8 cellular contexts compared by ENCODE assay signal in genomic region chr4:76950052-76950845, GRCh38. TPM values are rescaled to one million over a fixed set of nuclear protein-coding genes. Genes with fewer than 3 reads are reported as not detected.
DNase-seq lines count a peak whose midpoint lies in the region; ATAC-seq and TF ChIP-seq lines count a peak whose summit lies in the region.

No MANE protein-coding gene starts in this region.

- H3K4me3 ChIP-seq in Peyer's patch (peak overlapping the region; percentile 64 to 77 (median 75)), neural progenitor cell (peak overlapping the region; percentile 96), thyroid gland (replicated peaks in 1 of 3) (peak overlapping the region; percentile 51 to 81 (median 63))

- peak overlapping the region; percentile 57 for H3K9ac ChIP-seq in neural progenitor cell

- H3K36me3 ChIP-seq in Peyer's patch (no peaks in the 10 kb centered on the region), neural progenitor cell (no peaks in the 10 kb centered on the region), thyroid gland (no peaks in the 10 kb centered on the region)

- TF ChIP-seq CTCF in Peyer's patch (IDR thresholded peaks at IDR 0.05), result no peak
- no peak for TF ChIP-seq CTCF in foreskin keratinocyte (conservative IDR thresholded peaks at IDR 0.05)
- peak; percentile 14 for TF ChIP-seq CTCF in neural progenitor cell (IDR thresholded peaks at IDR 0.05)
- TF ChIP-seq CTCF in thyroid gland (IDR thresholded peaks at IDR 0.05), result no peak

- H3K27me3 Mint-ChIP-seq in neural progenitor cell (ENCODE audit: insufficient read depth, low read depth), result peaks cover 5% of the 10 kb centered on the region

- H3K4me1 ChIP-seq in Peyer's patch (peaks cover 0 to 25% (median 0%) of the 10 kb centered on the region in 4 donors), foreskin keratinocyte (peaks cover 6% of the 10 kb centered on the region), neural progenitor cell (peaks cover 30% of the 10 kb centered on the region), thyroid gland (peaks cover 21 to 25% of the 10 kb centered on the region in 2 donors)

- peak overlapping the region; percentile 95 for H3K27ac Mint-ChIP-seq in neural progenitor cell

- H3K27ac ChIP-seq in Peyer's patch (peak overlapping the region; percentile 81 to 88 (median 85)), foreskin keratinocyte (peak overlapping the region; percentile 20), neural progenitor cell (peak overlapping the region; percentile 72), thyroid gland (peak overlapping the region; percentile 40 to 95 (median 91))

- H3K9me3 Mint-ChIP-seq in neural progenitor cell, result no peaks in the 10 kb centered on the region

- H3K9me3 ChIP-seq in Peyer's patch (no peaks in the 10 kb centered on the region), neural progenitor cell (ENCODE audit: low read depth) (no peaks in the 10 kb centered on the region), thyroid gland (no peaks in the 10 kb centered on the region)

- intact Hi-C loops in thyroid gland (cut with DNase I), result loop anchor here (5.0 kb wide), 1 partner anchor 42 kb away; no protein-coding TSS in a partner anchor

- peak overlapping the region; percentile 74 for H2AFZ ChIP-seq in neural progenitor cell (replicated peaks)

- no peaks in the 10 kb centered on the region for H3K27me3 ChIP-seq in Peyer's patch
- no peaks in the 10 kb centered on the region for H3K27me3 ChIP-seq in foreskin keratinocyte
- H3K27me3 ChIP-seq in neural progenitor cell, result peaks cover 6% of the 10 kb centered on the region
- no peaks in the 10 kb centered on the region for H3K27me3 ChIP-seq in thyroid gland

- H4K20me1 ChIP-seq in neural progenitor cell (ENCODE audit: low read depth), result peaks cover 51% of the 10 kb centered on the region

- peak; percentile 28 to 58 for TF ChIP-seq POLR2A in Peyer's patch (IDR thresholded peaks at IDR 0.05)
- TF ChIP-seq POLR2A in thyroid gland (IDR thresholded peaks at IDR 0.05), result no peak

- H3K4me1 Mint-ChIP-seq in neural progenitor cell, result peaks cover 39% of the 10 kb centered on the region

- DNase-seq in SKM-1 treated with dmso at 0.1 percent for 144 hours (lab: John Stamatoyannopoulos, UW; ENCODE audit: unreplicated experiment) (peak; percentile 41), SKM-1 (lab: John Stamatoyannopoulos, UW; ENCODE audit: unreplicated experiment) (no peak), Peyer's patch (peak; percentile 31 to 88 (median 87)), foreskin keratinocyte (peak; percentile 14 to 34), neural progenitor cell (ENCODE audit: low spot score) (peak; percentile 70), thyroid gland (peak; percentile 47 to 53)
- DNase-seq in activated effector memory CD4-positive, alpha-beta T cell treated with anti-CD3 and anti-CD28 coated beads, Interleukin-2, amount 50 U/mL, for 16 hours, result peak; percentile 83

- peak overlapping the region; percentile 93 for H3K4me2 ChIP-seq in neural progenitor cell

- H3F3A ChIP-seq in neural progenitor cell (ENCODE audit: low read depth), result peaks cover 32% of the 10 kb centered on the region

- peak overlapping the region; percentile 96 for H3K4me3 Mint-ChIP-seq in neural progenitor cell

- H3K79me2 ChIP-seq in neural progenitor cell (ENCODE audit: low read depth), result peaks cover 70% of the 10 kb centered on the region

- peaks cover 19% of the 10 kb centered on the region for H3K36me3 Mint-ChIP-seq in neural progenitor cell

- WGBS in thyroid gland, 2 donors, result 0 to 1% methylated on average over 35 to 46 of the region's 64 CpGs

- ATAC-seq in HG02973 (IDR thresholded peaks at IDR 0.05; ENCODE audit: unreplicated experiment) (peak; percentile 13), foreskin keratinocyte (peak; percentile 28)

RNA-seq across cellular contexts. Expression of gene SEPTIN11, which starts 0.7 kb away (rescaled TPM):
- total RNA-seq in Peyer's patch (100 to 1,000 TPM in 1 of 4 donors, 10 to 100 TPM in 3; 58.8 to 354 (median 80.0) TPM), foreskin keratinocyte (67.5 and 75.3 TPM in 2 replicates), neural progenitor cell (ENCODE audit: low replicate concordance) (124 and 183 TPM in 2 replicates), thyroid gland (100 to 1,000 TPM in 1 of 4 donors, 10 to 100 TPM in 3; 39.6 to 207 (median 69.1) TPM)
- polyA plus RNA-seq in foreskin keratinocyte, result 19.1 and 25.2 TPM in 2 replicates

RNA-seq across cellular contexts. Expression of gene SOWAHB, which starts 52.3 kb away (rescaled TPM):
- total RNA-seq in Peyer's patch (10 to 100 TPM; 11.6 to 30.8 (median 27.4) TPM), foreskin keratinocyte (0.03 and 0.07 TPM in 2 replicates), neural progenitor cell (ENCODE audit: low replicate concordance) (0.06 and 0.11 TPM in 2 replicates), thyroid gland (1 to 10 TPM; 5.1 to 8.2 (median 6.9) TPM)
- polyA plus RNA-seq in foreskin keratinocyte, result not detected in 2 replicates

Comparison
In these comparisons a context has a peak if more than half of its experiments do, and no peak if none do; other contexts are left out.
1. H3K27ac ChIP-seq: peak in every context shown above with its lines; median percentile 91 in thyroid gland; 85 in Peyer's patch; 72 in neural progenitor cell; 20 in foreskin keratinocyte.
2. POLR2A ChIP-seq: peak in Peyer's patch (2 of 2); none in thyroid gland (0 of 2).
3. Peak in every context shown above with its lines, with median percentiles within 50 percentile points of each other: H3K4me3 ChIP-seq.